In genomic region chrX:94814216-94814615, GRCh38 we compare ENCODE assay signal across 19 cellular contexts.
"Had no signal": no experiment of that assay in that cellular context is flagged by ENCODE, and none has a peak within 500 bp of the region (broad histone marks: within the 10 kb centered on the region; RNA-seq: fewer than 3 reads in every experiment).

No MANE protein-coding gene starts in this region.

- DNase-seq: dermis blood vessel endothelial cell; dorsolateral prefrontal cortex; effector CD4-positive, alpha-beta T cell; effector memory CD4-positive, alpha-beta T cell; foreskin keratinocyte; heart left ventricle; hypothalamus; left cardiac atrium; left ventricle myocardium superior; lower lobe of right lung; mesenchymal stem cell; mucosa of descending colon; naive B cell had no signal

- H3K27ac ChIP-seq: coronary artery, esophagus muscularis mucosa, foreskin keratinocyte, gastroesophageal sphincter, heart left ventricle, hepatocyte, left lung, lower lobe of right lung had no signal

- H2AFZ ChIP-seq: hepatocyte had no signal

- H3K4me1 Mint-ChIP-seq: mesothelial cell of epicardium, naive B cell had no signal

- H3K4me3 ChIP-seq: coronary artery, dorsolateral prefrontal cortex, esophagus muscularis mucosa, gastroesophageal sphincter, heart left ventricle, hepatocyte, left lung, lower lobe of right lung, mucosa of descending colon had no signal

- ATAC-seq: foreskin keratinocyte, gastroesophageal sphincter, left lung, lower lobe of right lung, mucosa of descending colon had no signal

- H3K79me2 ChIP-seq: hepatocyte had no signal

- H3K4me1 ChIP-seq: esophagus muscularis mucosa, foreskin keratinocyte, gastroesophageal sphincter, heart left ventricle, left lung, lower lobe of right lung had no signal

- H3K27me3 Mint-ChIP-seq: naive B cell had no signal

- H3K4me3 Mint-ChIP-seq: mesothelial cell of epicardium, naive B cell had no signal

- H3K4me2 ChIP-seq: hepatocyte had no signal

- H3K36me3 ChIP-seq: esophagus muscularis mucosa, gastroesophageal sphincter, heart left ventricle, left lung, lower lobe of right lung had no signal

- H3K27ac Mint-ChIP-seq: mesothelial cell of epicardium, naive B cell had no signal

- H3K36me3 Mint-ChIP-seq: mesothelial cell of epicardium, naive B cell had no signal

- H3K27me3 ChIP-seq: esophagus muscularis mucosa, foreskin keratinocyte, gastroesophageal sphincter, heart left ventricle, hepatocyte had no signal

- H3K9me3 ChIP-seq: gastroesophageal sphincter, lower lobe of right lung, mucosa of descending colon had no signal
